Comparison of ENCODE assay signal across 8 cellular contexts in genomic region chr20:32091888-32092346, GRCh38. TPM values are rescaled to one million over a fixed set of nuclear protein-coding genes. Genes with fewer than 3 reads are reported as not detected.
A peak's percentile ranks its signal among the peaks of the same experiment; 100 is the strongest.
DNase-seq lines count a peak whose midpoint lies in the region; ATAC-seq and TF ChIP-seq lines count a peak whose summit lies in the region.

No MANE protein-coding gene starts in this region.

- no peak overlapping the region for H3K4me3 ChIP-seq in HEK293 (ENCODE audit: low read depth, low read length)
- H3K4me3 ChIP-seq in left lung = no peak overlapping the region

- H3K9me3 ChIP-seq in HEK293 (ENCODE audit: control insufficient read depth, insufficient read depth, low read depth, low read length) (no peaks in the 10 kb centered on the region), left lung (no peaks in the 10 kb centered on the region)

- H3K9me3 Mint-ChIP-seq in central memory CD8-positive, alpha-beta T cell = no peaks in the 10 kb centered on the region

- H3K4me1 ChIP-seq in HEK293 (ENCODE audit: control insufficient read depth, insufficient read depth, low read length) = no peaks in the 10 kb centered on the region
- peaks cover 0 to 25% of the 10 kb centered on the region in 2 donors for H3K4me1 ChIP-seq in left lung

- H3K36me3 Mint-ChIP-seq in central memory CD8-positive, alpha-beta T cell (ENCODE audit: insufficient read depth) = peaks cover 5% of the 10 kb centered on the region

- no peaks in the 10 kb centered on the region for H3K4me1 Mint-ChIP-seq in central memory CD8-positive, alpha-beta T cell

- H3K27me3 Mint-ChIP-seq in central memory CD8-positive, alpha-beta T cell = peaks cover 33% of the 10 kb centered on the region

- no peak overlapping the region for H3K27ac ChIP-seq in C4-2B
- no peak overlapping the region for H3K27ac ChIP-seq in HEK293 (ENCODE audit: extremely low read depth, low read depth, low read length)
- peak overlapping the region in 1 of 2 donors; percentile 28 for H3K27ac ChIP-seq in left lung

- no peak overlapping the region for H3K27ac Mint-ChIP-seq in central memory CD8-positive, alpha-beta T cell (ENCODE audit: low read depth)

- no peaks in the 10 kb centered on the region for H3K36me3 ChIP-seq in HEK293 (ENCODE audit: control insufficient read depth in 2 of 2, insufficient read depth in 1 of 2, low read length in 2 of 2)
- H3K36me3 ChIP-seq in left lung = peaks cover 0 to 96% of the 10 kb centered on the region in 2 donors

- POLR2A ChIA-PET in HEK293 (lab: Yijun Ruan, JAX) = interaction anchor here (0.6 to 0.7 kb wide), 2 partner anchors 263 to 386 kb away, joined by 3 read pairs; no protein-coding TSS in a partner anchor

- no peak overlapping the region for H3K4me3 Mint-ChIP-seq in central memory CD8-positive, alpha-beta T cell

- H3K27me3 ChIP-seq in left lung = no peaks in the 10 kb centered on the region

- TF ChIP-seq CTCF in C4-2B (conservative IDR thresholded peaks at IDR 0.05) (peak; percentile 98), HEK293 (tag by site-specific recombination; IDR thresholded peaks at IDR 0.05) (peak; percentile 89), left lung (IDR thresholded peaks at IDR 0.05) (peak; percentile 87 to 96)

- CTCF ChIA-PET in HEK293 (lab: Yijun Ruan, JAX) = interaction anchor here (0.6 to 3.0 kb wide), 36 partner anchors 8 to 1202 kb away, joined by 3 to 24 read pairs (median 5); partner anchors contain the start of genes PDRG1 and TM9SF4

- peak; percentile 61 for DNase-seq in NCI-H460 (ENCODE audit: extremely low read depth, low read depth)
- peak; percentile 65 to 74 for DNase-seq in activated CD4-positive, alpha-beta T cell treated with anti-CD3 and anti-CD28 coated beads for 24 hours (ENCODE audit: low read depth in 2 of 2)
- DNase-seq in central memory CD8-positive, alpha-beta T cell (ENCODE audit: low spot score in 2 of 2) = peak; percentile 63 to 68
- peak; percentile 77 to 91 for DNase-seq in left lung
- DNase-seq in stimulated activated CD4-positive, alpha-beta T cell treated with anti-CD3 and anti-CD28 coated beads, Interleukin-4, amount 100 ng/mL, for 48 hours (ENCODE audit: low read depth in 2 of 2) = peak; percentile 76 to 79

- intact Hi-C loops in left lung (cut with DNase I) = loop anchor here in 1 of 2 donors (10.0 kb wide), 1 partner anchor 237 kb away; no protein-coding TSS in a partner anchor

- no peak for ATAC-seq in central memory CD8-positive, alpha-beta T cell (replicated peaks; ENCODE audit: extremely low read depth, poor library complexity, severe bottlenecking)
- ATAC-seq in left lung = peak; percentile 95
- no peak for ATAC-seq in GM21528 (IDR thresholded peaks at IDR 0.05; ENCODE audit: low FRiP score, unreplicated experiment)

TF ChIP-seq in HEK293, 187 proteins besides CTCF, POLR2A, EP300 and RAD21:
- TF ChIP-seq HOXD13 (CRISPR knock-in tag; IDR thresholded peaks at IDR 0.05; ENCODE audit: borderline replicate concordance) (no peak), ZBTB10 (tag by site-specific recombination; IDR thresholded peaks at IDR 0.05) (no peak), ZNF335 (tag by site-specific recombination; conservative IDR thresholded peaks at IDR 0.05) (peak; percentile 66), EGR2 (tag by site-specific recombination; IDR thresholded peaks at IDR 0.05; ENCODE audit: low read depth) (peak; percentile 64), TRIM28 (IDR thresholded peaks at IDR 0.05; ENCODE audit: borderline replicate concordance, low read length) (no peak), ZNF366 (tag by site-specific recombination; conservative IDR thresholded peaks at IDR 0.05) (0 out of 2 replicates have a peak, but pooled peaks have one; percentile 25), ZNF654 (tag by site-specific recombination; IDR thresholded peaks at IDR 0.05; ENCODE audit: low read depth) (peak; percentile 91), ZBTB17 (tag by site-specific recombination; IDR thresholded peaks at IDR 0.05) (peak; percentile 56), ZBTB48 (tag by site-specific recombination; IDR thresholded peaks at IDR 0.05) (peak; percentile 54; the same call in 1 of the 2 replicates), ZNF362 (tag by site-specific recombination; IDR thresholded peaks at IDR 0.05) (peak; percentile 97), BCL11B (tag by site-specific recombination; IDR thresholded peaks at IDR 0.05; ENCODE audit: low read depth) (no peak), ZNF48 (tag by site-specific recombination; IDR thresholded peaks at IDR 0.05) (no peak), ZFHX2 (tag by site-specific recombination; conservative IDR thresholded peaks at IDR 0.05) (peak; percentile 82), ZIC2 (tag by site-specific recombination; IDR thresholded peaks at IDR 0.05) (no peak)
- TF ChIP-seq, protein P1, sequence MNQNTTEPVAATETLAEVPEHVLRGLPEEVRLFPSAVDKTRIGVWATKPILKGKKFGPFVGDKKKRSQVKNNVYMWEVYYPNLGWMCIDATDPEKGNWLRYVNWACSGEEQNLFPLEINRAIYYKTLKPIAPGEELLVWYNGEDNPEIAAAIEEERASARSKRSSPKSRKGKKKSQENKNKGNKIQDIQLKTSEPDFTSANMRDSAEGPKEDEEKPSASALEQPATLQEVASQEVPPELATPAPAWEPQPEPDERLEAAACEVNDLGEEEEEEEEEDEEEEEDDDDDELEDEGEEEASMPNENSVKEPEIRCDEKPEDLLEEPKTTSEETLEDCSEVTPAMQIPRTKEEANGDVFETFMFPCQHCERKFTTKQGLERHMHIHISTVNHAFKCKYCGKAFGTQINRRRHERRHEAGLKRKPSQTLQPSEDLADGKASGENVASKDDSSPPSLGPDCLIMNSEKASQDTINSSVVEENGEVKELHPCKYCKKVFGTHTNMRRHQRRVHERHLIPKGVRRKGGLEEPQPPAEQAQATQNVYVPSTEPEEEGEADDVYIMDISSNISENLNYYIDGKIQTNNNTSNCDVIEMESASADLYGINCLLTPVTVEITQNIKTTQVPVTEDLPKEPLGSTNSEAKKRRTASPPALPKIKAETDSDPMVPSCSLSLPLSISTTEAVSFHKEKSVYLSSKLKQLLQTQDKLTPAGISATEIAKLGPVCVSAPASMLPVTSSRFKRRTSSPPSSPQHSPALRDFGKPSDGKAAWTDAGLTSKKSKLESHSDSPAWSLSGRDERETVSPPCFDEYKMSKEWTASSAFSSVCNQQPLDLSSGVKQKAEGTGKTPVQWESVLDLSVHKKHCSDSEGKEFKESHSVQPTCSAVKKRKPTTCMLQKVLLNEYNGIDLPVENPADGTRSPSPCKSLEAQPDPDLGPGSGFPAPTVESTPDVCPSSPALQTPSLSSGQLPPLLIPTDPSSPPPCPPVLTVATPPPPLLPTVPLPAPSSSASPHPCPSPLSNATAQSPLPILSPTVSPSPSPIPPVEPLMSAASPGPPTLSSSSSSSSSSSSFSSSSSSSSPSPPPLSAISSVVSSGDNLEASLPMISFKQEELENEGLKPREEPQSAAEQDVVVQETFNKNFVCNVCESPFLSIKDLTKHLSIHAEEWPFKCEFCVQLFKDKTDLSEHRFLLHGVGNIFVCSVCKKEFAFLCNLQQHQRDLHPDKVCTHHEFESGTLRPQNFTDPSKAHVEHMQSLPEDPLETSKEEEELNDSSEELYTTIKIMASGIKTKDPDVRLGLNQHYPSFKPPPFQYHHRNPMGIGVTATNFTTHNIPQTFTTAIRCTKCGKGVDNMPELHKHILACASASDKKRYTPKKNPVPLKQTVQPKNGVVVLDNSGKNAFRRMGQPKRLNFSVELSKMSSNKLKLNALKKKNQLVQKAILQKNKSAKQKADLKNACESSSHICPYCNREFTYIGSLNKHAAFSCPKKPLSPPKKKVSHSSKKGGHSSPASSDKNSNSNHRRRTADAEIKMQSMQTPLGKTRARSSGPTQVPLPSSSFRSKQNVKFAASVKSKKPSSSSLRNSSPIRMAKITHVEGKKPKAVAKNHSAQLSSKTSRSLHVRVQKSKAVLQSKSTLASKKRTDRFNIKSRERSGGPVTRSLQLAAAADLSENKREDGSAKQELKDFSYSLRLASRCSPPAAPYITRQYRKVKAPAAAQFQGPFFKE (tag by site-specific recombination; IDR thresholded peaks at IDR 0.05; ENCODE audit: borderline replicate concordance) = no peak

RNA-seq across cellular contexts. Expression of gene TM9SF4, which starts 17.6 kb away (rescaled TPM):
- 42.9 and 44.1 TPM in 2 replicates for total RNA-seq in NCI-H460 (2014; rRNA removed; shearing (Covaris generic))
- polyA plus RNA-seq in NCI-H460 (2014; cell fraction: nucleus; rRNA removed) = 37.8 and 40.0 TPM in 2 replicates
- total RNA-seq in left lung = 10 to 100 TPM; 56.2 to 59.1 TPM

RNA-seq across cellular contexts. Expression of gene HCK, which starts 39.9 kb away (rescaled TPM):
- not detected in 2 replicates for total RNA-seq in NCI-H460 (2014; rRNA removed; shearing (Covaris generic))
- not detected in 2 replicates for polyA plus RNA-seq in NCI-H460 (2014; cell fraction: nucleus; rRNA removed)
- total RNA-seq in left lung = 100 to 1,000 TPM in 1 of 2 donors, 10 to 100 TPM in 1; 30.8 to 110 TPM

Comparison
In these comparisons a context has a peak if more than half of its experiments do, and no peak if none do; other contexts are left out.
1. RNA of gene HCK, which starts 39.9 kb away (total RNA-seq): 30.8 to 110 TPM in left lung; not detected in NCI-H460; every median in the first group is over 10 times any median in the second.
2. Peak in every context shown above with its lines, with median percentiles within 50 percentile points of each other: CTCF ChIP-seq and DNase-seq.